Comparison of ENCODE assay signal across 13 cellular contexts in genomic region chr10:86592413-86592812, GRCh38.
A peak's percentile ranks its signal among the peaks of the same experiment; 100 is the strongest.
DNase-seq lines count a peak whose midpoint lies in the region; ATAC-seq and TF ChIP-seq lines count a peak whose summit lies in the region.
"Had no signal": no experiment of that assay in that cellular context is flagged by ENCODE, and none has a peak within 500 bp of the region (broad histone marks: within the 10 kb centered on the region; RNA-seq: fewer than 3 reads in every experiment).

No MANE protein-coding gene starts in this region.

- TF ChIP-seq CTCF in AG09309 (IDR thresholded peaks at IDR 0.05; ENCODE audit: control insufficient read depth, insufficient read depth, low read depth, low read length, missing control alignments) (peak; percentile 37), HFFc6 (IDR thresholded peaks at IDR 0.05) (peak; percentile 41; the same call in 1 of the 2 replicates), WTC11 (IDR thresholded peaks at IDR 0.05) (no peak)

- H3K27me3 Mint-ChIP-seq in HFFc6 (ENCODE audit: insufficient read depth), result peaks cover 9% of the 10 kb centered on the region
- no peaks in the 10 kb centered on the region for H3K27me3 Mint-ChIP-seq in WTC11 (ENCODE audit: low read depth)

- H3K4me3 Mint-ChIP-seq in HFFc6, result no peak overlapping the region
- H3K4me3 Mint-ChIP-seq in WTC11, result no peak overlapping the region

- no peak for DNase-seq in AG09309 (ENCODE audit: low read depth)
- no peak for DNase-seq in HFFc6
- peak; percentile 35 for DNase-seq in WTC11 (ENCODE audit: low spot score)
- peak; percentile 36 for DNase-seq in kidney tubule cell (ENCODE audit: low spot score)
- no peak for DNase-seq in stimulated activated CD4-positive, alpha-beta T cell treated with anti-CD3 and anti-CD28 coated beads, Interleukin-4, amount 100 ng/mL, for 4 hours
- DNase-seq in NCI-H2171 treated with DMSO at 0.1 percent for 48 hours (lab: John Stamatoyannopoulos, UW), result no peak
- DNase-seq: activated CD4-positive, alpha-beta T cell treated with anti-CD3 and anti-CD28 coated beads, Interleukin-2, amount 50 U/mL, for 4 hours; C1 segment of cervical spinal cord; NCI-H1048; stimulated activated CD4-positive, alpha-beta T cell treated with anti-CD3 and anti-CD28 coated beads, Interleukin-4, amount 100 ng/mL, for 1 hour; stimulated activated naive CD8-positive, alpha-beta T cell treated with anti-CD3 and anti-CD28 coated beads, Interleukin-15, Interleukin-2, amounts not matched to agents 100 U/mL and 50 U/mL, for 24 hours had no signal

- peak; percentile 83 for ATAC-seq in WTC11
- ATAC-seq in HG02938 (IDR thresholded peaks at IDR 0.05; ENCODE audit: unreplicated experiment), result no peak
- no peak for ATAC-seq in GM21423 (IDR thresholded peaks at IDR 0.05; ENCODE audit: unreplicated experiment)
- ATAC-seq: stimulated activated naive CD8-positive, alpha-beta T cell treated with anti-CD3 and anti-CD28 coated beads, Interleukin-15, Interleukin-2, amounts not matched to agents 100 U/mL and 50 U/mL, for 24 hours had no signal

- H3K27ac Mint-ChIP-seq in HFFc6 (no peak overlapping the region), WTC11 (no peak overlapping the region)

- H3K4me3 ChIP-seq in AG09309 (ENCODE audit: control insufficient read depth, low read depth, low read length), result no peak overlapping the region

- CTCF ChIA-PET in WTC11 (lab: Charles Lee), result interaction anchor here (0.6 to 1.3 kb wide), 4 partner anchors 52 to 347 kb away, joined by 3 to 9 read pairs (median 4); no protein-coding TSS in a partner anchor

- POLR2A ChIA-PET in WTC11 (lab: Charles Lee), result no interaction called here

- H3K36me3 Mint-ChIP-seq in HFFc6 (ENCODE audit: low read depth), result no peaks in the 10 kb centered on the region
- H3K36me3 Mint-ChIP-seq in WTC11, result no peaks in the 10 kb centered on the region

- H3K4me1 Mint-ChIP-seq in HFFc6 (ENCODE audit: low read depth), result peaks cover 29% of the 10 kb centered on the region
- no peaks in the 10 kb centered on the region for H3K4me1 Mint-ChIP-seq in WTC11

- no peaks in the 10 kb centered on the region for H3K9me3 Mint-ChIP-seq in HFFc6
- peaks cover 3% of the 10 kb centered on the region; the same call in 1 of the 2 replicates for H3K9me3 Mint-ChIP-seq in WTC11

TF ChIP-seq in WTC11, 78 proteins besides CTCF, POLR2A, EP300 and RAD21:
- no peak for TF ChIP-seq ATF6 (CRISPR knock-in tag; IDR thresholded peaks at IDR 0.05)
- TF ChIP-seq ELF4 (CRISPR knock-in tag; IDR thresholded peaks at IDR 0.05; ENCODE audit: low read depth), result no peak
- TF ChIP-seq ZNF425 (CRISPR knock-in tag; conservative IDR thresholded peaks at IDR 0.05), result no peak
- no peak for TF ChIP-seq ZNF512 (CRISPR knock-in tag; IDR thresholded peaks at IDR 0.05; ENCODE audit: borderline replicate concordance)
- no peak for TF ChIP-seq E2F4 (CRISPR knock-in tag; IDR thresholded peaks at IDR 0.05; ENCODE audit: borderline replicate concordance, low read depth)
- no peak for TF ChIP-seq ZSCAN18 (CRISPR knock-in tag; IDR thresholded peaks at IDR 0.05)
- TF ChIP-seq FOXP4 (CRISPR knock-in tag; IDR thresholded peaks at IDR 0.05), result no peak

Comparison
In these comparisons a context has a peak if more than half of its experiments do, and no peak if none do; other contexts are left out.
1. DNase-seq: peak in WTC11 (single experiment) and kidney tubule cell (single experiment); none in AG09309 (single experiment), HFFc6 (single experiment), stimulated activated CD4-positive, alpha-beta T cell treated with anti-CD3 and anti-CD28 coated beads, Interleukin-4, amount 100 ng/mL, for 4 hours (0 of 2) and NCI-H2171 treated with DMSO at 0.1 percent for 48 hours (single experiment).